In the genomic region with DNA sequence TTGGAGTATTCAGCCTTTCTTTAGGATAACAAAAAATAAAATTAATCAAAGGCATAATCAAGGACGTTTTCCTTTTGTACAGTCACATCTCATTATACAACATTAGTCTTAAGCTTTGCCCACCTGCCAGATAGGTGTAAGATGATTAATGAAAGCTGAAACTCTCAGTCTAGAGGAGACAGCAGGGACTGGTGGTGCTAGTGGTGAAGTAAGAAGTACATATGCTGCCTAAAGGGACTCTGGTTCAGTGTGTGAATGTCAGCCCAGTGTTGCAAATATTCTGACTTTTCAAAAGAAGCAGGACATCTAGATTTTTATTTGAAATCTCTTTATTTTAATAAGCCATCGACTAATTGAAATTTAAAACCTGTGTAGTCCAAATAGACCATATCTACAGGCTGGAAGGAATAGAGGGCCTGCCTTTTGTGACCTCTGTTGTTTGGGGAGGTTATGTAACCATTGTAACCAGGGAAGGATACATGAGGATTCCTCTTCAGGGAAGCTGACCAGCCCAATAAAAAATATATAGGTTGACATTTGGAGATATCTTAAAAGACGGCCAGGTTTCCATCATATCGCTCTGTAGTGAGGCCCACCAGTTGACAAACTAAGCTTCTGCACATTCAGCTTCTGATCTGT, we compare ENCODE assay signal across 1 cellular context.
TF ChIP-seq lines count a peak whose summit lies in the region.

No MANE protein-coding gene starts in this region.

TF ChIP-seq in HepG2, 621 proteins besides CTCF, POLR2A, EP300 and RAD21 (continued from another document and continues in another):
- TF ChIP-seq, protein P1, sequence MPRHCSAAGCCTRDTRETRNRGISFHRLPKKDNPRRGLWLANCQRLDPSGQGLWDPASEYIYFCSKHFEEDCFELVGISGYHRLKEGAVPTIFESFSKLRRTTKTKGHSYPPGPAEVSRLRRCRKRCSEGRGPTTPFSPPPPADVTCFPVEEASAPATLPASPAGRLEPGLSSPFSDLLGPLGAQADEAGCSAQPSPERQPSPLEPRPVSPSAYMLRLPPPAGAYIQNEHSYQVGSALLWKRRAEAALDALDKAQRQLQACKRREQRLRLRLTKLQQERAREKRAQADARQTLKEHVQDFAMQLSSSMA (CRISPR knock-in tag; IDR thresholded peaks at IDR 0.05) = no peak
- TF ChIP-seq ZNF337 (CRISPR knock-in tag; IDR thresholded peaks at IDR 0.05; ENCODE audit: borderline replicate concordance, low read depth) (no peak), BCL6 (CRISPR knock-in tag; IDR thresholded peaks at IDR 0.05) (no peak; the same call in 1 of the 2 replicates), SNRNP70 (IDR thresholded peaks at IDR 0.05; ENCODE audit: low read depth, low read length) (no peak), ZBTB38 (CRISPR knock-in tag; IDR thresholded peaks at IDR 0.05) (no peak), MED1 (CRISPR knock-in tag; IDR thresholded peaks at IDR 0.05) (no peak), RCOR2 (CRISPR knock-in tag; IDR thresholded peaks at IDR 0.05) (no peak), DPF2 (CRISPR knock-in tag; IDR thresholded peaks at IDR 0.05; ENCODE audit: borderline replicate concordance, low read depth) (0 out of 2 replicates have a peak, but pooled peaks have one; percentile 36), AHR (CRISPR knock-in tag; IDR thresholded peaks at IDR 0.05) (no peak), PAF1 (CRISPR knock-in tag; IDR thresholded peaks at IDR 0.05) (no peak), ZNF496 (CRISPR knock-in tag; IDR thresholded peaks at IDR 0.05; ENCODE audit: insufficient replicate concordance) (no peak), CHD2 (IDR thresholded peaks at IDR 0.05; ENCODE audit: low read depth, low read length) (no peak), NR2F6 (IDR thresholded peaks at IDR 0.05) (peak; percentile 72), NR2F6 (CRISPR knock-in tag; IDR thresholded peaks at IDR 0.05) (peak; percentile 66), NFIB (CRISPR knock-in tag; IDR thresholded peaks at IDR 0.05; ENCODE audit: borderline replicate concordance) (no peak), ZFP41 (CRISPR knock-in tag; IDR thresholded peaks at IDR 0.05; ENCODE audit: borderline replicate concordance) (no peak), STAG1 (CRISPR knock-in tag; IDR thresholded peaks at IDR 0.05) (no peak), ADNP (CRISPR knock-in tag; IDR thresholded peaks at IDR 0.05) (no peak), RARA (CRISPR knock-in tag; IDR thresholded peaks at IDR 0.05) (peak; percentile 40), NR2F1 (CRISPR knock-in tag; IDR thresholded peaks at IDR 0.05) (no peak), TEAD2 (CRISPR knock-in tag; IDR thresholded peaks at IDR 0.05) (no peak), ZNF543 (CRISPR knock-in tag; IDR thresholded peaks at IDR 0.05) (0 out of 2 replicates have a peak, but pooled peaks have one; percentile 35), ZSCAN22 (CRISPR knock-in tag; IDR thresholded peaks at IDR 0.05) (no peak), TBX2 (CRISPR knock-in tag; IDR thresholded peaks at IDR 0.05; ENCODE audit: borderline replicate concordance) (peak; percentile 38; the same call in 1 of the 2 replicates), TARDBP (CRISPR knock-in tag; IDR thresholded peaks at IDR 0.05) (no peak), RXRB (CRISPR knock-in tag; IDR thresholded peaks at IDR 0.05; ENCODE audit: borderline replicate concordance) (0 out of 2 replicates have a peak, but pooled peaks have one; percentile 40), SOX13 (IDR thresholded peaks at IDR 0.05) (no peak), SOX13 (CRISPR knock-in tag; conservative IDR thresholded peaks at IDR 0.05 in 1 of 2, IDR thresholded peaks at IDR 0.05 in 1 of 2) (peak in 1 of 2 experiments; percentile 71; a peak in 2 of 4 replicates), RFX3 (CRISPR knock-in tag; IDR thresholded peaks at IDR 0.05) (no peak), CCAR2 (optimal IDR thresholded peaks at IDR 0.05; ENCODE audit: low read depth, low read length) (no peak), REXO4 (CRISPR knock-in tag; IDR thresholded peaks at IDR 0.05; ENCODE audit: borderline replicate concordance) (no peak), ZFP36L1 (CRISPR knock-in tag; IDR thresholded peaks at IDR 0.05) (no peak)
- TF ChIP-seq, protein P2, sequence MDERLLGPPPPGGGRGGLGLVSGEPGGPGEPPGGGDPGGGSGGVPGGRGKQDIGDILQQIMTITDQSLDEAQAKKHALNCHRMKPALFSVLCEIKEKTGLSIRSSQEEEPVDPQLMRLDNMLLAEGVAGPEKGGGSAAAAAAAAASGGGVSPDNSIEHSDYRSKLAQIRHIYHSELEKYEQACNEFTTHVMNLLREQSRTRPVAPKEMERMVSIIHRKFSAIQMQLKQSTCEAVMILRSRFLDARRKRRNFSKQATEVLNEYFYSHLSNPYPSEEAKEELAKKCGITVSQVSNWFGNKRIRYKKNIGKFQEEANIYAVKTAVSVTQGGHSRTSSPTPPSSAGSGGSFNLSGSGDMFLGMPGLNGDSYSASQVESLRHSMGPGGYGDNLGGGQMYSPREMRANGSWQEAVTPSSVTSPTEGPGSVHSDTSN (CRISPR knock-in tag; IDR thresholded peaks at IDR 0.05) = no peak
- TF ChIP-seq, protein P3, sequence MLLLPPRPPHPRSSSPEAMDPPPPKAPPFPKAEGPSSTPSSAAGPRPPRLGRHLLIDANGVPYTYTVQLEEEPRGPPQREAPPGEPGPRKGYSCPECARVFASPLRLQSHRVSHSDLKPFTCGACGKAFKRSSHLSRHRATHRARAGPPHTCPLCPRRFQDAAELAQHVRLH (CRISPR knock-in tag; IDR thresholded peaks at IDR 0.05; ENCODE audit: borderline replicate concordance, low read depth) = no peak
- TF ChIP-seq, protein P4, sequence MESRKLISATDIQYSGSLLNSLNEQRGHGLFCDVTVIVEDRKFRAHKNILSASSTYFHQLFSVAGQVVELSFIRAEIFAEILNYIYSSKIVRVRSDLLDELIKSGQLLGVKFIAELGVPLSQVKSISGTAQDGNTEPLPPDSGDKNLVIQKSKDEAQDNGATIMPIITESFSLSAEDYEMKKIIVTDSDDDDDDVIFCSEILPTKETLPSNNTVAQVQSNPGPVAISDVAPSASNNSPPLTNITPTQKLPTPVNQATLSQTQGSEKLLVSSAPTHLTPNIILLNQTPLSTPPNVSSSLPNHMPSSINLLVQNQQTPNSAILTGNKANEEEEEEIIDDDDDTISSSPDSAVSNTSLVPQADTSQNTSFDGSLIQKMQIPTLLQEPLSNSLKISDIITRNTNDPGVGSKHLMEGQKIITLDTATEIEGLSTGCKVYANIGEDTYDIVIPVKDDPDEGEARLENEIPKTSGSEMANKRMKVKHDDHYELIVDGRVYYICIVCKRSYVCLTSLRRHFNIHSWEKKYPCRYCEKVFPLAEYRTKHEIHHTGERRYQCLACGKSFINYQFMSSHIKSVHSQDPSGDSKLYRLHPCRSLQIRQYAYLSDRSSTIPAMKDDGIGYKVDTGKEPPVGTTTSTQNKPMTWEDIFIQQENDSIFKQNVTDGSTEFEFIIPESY (CRISPR knock-in tag; IDR thresholded peaks at IDR 0.05) = no peak
- TF ChIP-seq, protein P5, sequence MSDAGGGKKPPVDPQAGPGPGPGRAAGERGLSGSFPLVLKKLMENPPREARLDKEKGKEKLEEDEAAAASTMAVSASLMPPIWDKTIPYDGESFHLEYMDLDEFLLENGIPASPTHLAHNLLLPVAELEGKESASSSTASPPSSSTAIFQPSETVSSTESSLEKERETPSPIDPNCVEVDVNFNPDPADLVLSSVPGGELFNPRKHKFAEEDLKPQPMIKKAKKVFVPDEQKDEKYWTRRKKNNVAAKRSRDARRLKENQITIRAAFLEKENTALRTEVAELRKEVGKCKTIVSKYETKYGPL (CRISPR knock-in tag; IDR thresholded peaks at IDR 0.05) = peak; percentile 63; the same call in 1 of the 2 replicates
- TF ChIP-seq, protein P6, sequence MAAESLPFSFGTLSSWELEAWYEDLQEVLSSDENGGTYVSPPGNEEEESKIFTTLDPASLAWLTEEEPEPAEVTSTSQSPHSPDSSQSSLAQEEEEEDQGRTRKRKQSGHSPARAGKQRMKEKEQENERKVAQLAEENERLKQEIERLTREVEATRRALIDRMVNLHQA (CRISPR knock-in tag; IDR thresholded peaks at IDR 0.05) = no peak
- TF ChIP-seq, protein P7, sequence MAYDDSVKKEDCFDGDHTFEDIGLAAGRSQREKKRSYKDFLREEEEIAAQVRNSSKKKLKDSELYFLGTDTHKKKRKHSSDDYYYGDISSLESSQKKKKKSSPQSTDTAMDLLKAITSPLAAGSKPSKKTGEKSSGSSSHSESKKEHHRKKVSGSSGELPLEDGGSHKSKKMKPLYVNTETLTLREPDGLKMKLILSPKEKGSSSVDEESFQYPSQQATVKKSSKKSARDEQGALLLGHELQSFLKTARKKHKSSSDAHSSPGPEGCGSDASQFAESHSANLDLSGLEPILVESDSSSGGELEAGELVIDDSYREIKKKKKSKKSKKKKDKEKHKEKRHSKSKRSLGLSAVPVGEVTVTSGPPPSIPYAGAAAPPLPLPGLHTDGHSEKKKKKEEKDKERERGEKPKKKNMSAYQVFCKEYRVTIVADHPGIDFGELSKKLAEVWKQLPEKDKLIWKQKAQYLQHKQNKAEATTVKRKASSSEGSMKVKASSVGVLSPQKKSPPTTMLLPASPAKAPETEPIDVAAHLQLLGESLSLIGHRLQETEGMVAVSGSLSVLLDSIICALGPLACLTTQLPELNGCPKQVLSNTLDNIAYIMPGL (CRISPR knock-in tag; IDR thresholded peaks at IDR 0.05; ENCODE audit: borderline replicate concordance in 1 of 2, low read depth in 1 of 2) = no peak
- TF ChIP-seq, protein P8, sequence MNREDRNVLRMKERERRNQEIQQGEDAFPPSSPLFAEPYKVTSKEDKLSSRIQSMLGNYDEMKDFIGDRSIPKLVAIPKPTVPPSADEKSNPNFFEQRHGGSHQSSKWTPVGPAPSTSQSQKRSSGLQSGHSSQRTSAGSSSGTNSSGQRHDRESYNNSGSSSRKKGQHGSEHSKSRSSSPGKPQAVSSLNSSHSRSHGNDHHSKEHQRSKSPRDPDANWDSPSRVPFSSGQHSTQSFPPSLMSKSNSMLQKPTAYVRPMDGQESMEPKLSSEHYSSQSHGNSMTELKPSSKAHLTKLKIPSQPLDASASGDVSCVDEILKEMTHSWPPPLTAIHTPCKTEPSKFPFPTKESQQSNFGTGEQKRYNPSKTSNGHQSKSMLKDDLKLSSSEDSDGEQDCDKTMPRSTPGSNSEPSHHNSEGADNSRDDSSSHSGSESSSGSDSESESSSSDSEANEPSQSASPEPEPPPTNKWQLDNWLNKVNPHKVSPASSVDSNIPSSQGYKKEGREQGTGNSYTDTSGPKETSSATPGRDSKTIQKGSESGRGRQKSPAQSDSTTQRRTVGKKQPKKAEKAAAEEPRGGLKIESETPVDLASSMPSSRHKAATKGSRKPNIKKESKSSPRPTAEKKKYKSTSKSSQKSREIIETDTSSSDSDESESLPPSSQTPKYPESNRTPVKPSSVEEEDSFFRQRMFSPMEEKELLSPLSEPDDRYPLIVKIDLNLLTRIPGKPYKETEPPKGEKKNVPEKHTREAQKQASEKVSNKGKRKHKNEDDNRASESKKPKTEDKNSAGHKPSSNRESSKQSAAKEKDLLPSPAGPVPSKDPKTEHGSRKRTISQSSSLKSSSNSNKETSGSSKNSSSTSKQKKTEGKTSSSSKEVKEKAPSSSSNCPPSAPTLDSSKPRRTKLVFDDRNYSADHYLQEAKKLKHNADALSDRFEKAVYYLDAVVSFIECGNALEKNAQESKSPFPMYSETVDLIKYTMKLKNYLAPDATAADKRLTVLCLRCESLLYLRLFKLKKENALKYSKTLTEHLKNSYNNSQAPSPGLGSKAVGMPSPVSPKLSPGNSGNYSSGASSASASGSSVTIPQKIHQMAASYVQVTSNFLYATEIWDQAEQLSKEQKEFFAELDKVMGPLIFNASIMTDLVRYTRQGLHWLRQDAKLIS (CRISPR knock-in tag; IDR thresholded peaks at IDR 0.05) = no peak
- TF ChIP-seq, protein P9, sequence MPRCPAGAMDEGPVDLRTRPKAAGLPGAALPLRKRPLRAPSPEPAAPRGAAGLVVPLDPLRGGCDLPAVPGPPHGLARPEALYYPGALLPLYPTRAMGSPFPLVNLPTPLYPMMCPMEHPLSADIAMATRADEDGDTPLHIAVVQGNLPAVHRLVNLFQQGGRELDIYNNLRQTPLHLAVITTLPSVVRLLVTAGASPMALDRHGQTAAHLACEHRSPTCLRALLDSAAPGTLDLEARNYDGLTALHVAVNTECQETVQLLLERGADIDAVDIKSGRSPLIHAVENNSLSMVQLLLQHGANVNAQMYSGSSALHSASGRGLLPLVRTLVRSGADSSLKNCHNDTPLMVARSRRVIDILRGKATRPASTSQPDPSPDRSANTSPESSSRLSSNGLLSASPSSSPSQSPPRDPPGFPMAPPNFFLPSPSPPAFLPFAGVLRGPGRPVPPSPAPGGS (CRISPR knock-in tag; IDR thresholded peaks at IDR 0.05) = no peak
- TF ChIP-seq, protein P10, sequence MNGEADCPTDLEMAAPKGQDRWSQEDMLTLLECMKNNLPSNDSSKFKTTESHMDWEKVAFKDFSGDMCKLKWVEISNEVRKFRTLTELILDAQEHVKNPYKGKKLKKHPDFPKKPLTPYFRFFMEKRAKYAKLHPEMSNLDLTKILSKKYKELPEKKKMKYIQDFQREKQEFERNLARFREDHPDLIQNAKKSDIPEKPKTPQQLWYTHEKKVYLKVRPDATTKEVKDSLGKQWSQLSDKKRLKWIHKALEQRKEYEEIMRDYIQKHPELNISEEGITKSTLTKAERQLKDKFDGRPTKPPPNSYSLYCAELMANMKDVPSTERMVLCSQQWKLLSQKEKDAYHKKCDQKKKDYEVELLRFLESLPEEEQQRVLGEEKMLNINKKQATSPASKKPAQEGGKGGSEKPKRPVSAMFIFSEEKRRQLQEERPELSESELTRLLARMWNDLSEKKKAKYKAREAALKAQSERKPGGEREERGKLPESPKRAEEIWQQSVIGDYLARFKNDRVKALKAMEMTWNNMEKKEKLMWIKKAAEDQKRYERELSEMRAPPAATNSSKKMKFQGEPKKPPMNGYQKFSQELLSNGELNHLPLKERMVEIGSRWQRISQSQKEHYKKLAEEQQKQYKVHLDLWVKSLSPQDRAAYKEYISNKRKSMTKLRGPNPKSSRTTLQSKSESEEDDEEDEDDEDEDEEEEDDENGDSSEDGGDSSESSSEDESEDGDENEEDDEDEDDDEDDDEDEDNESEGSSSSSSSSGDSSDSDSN (CRISPR knock-in tag; IDR thresholded peaks at IDR 0.05) = no peak
- TF ChIP-seq, protein P11, sequence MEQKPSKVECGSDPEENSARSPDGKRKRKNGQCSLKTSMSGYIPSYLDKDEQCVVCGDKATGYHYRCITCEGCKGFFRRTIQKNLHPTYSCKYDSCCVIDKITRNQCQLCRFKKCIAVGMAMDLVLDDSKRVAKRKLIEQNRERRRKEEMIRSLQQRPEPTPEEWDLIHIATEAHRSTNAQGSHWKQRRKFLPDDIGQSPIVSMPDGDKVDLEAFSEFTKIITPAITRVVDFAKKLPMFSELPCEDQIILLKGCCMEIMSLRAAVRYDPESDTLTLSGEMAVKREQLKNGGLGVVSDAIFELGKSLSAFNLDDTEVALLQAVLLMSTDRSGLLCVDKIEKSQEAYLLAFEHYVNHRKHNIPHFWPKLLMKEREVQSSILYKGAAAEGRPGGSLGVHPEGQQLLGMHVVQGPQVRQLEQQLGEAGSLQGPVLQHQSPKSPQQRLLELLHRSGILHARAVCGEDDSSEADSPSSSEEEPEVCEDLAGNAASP (CRISPR knock-in tag; IDR thresholded peaks at IDR 0.05; ENCODE audit: borderline replicate concordance) = no peak
